25 cellular contexts compared by ENCODE assay signal in the genomic region with DNA sequence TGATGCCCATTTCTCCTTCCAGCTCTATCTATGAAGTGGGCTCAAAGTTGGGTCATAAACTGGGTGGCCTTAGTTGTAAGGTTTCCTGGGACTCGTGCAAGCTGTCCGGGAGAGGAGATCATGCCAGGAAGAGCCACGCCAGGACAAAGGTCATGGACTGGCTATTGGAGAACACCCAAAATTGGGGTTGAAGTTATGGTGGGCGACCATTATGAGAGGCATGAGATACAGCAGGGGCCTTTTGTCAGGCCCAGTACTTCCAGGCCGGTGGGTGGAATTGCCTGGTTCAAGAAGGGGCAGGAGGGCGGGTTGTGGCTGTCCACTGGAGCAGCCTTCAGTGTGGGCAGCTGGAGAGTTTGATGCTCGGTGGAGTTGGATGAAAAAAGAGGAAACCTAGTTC.
"Had no signal": no experiment of that assay in that cellular context is flagged by ENCODE, and none has a peak within 500 bp of the region (broad histone marks: within the 10 kb centered on the region; RNA-seq: fewer than 3 reads in every experiment).

No MANE protein-coding gene starts in this region.

- ATAC-seq: heart right ventricle; left cardiac atrium; left lung; naive thymus-derived CD4-positive, alpha-beta T cell; right cardiac atrium; stimulated activated effector memory CD8-positive, alpha-beta T cell treated with anti-CD3 and anti-CD28 coated beads, Interleukin-12 subunit alpha, Interleukin-12 subunit beta, amount 100 ng/mL, for 72 hours; stimulated activated naive CD8-positive, alpha-beta T cell treated with anti-CD3 and anti-CD28 coated beads, Interleukin-15, Interleukin-2, amounts not matched to agents 100 U/mL and 50 U/mL, for 24 hours; upper lobe of right lung had no signal

- H3K27ac ChIP-seq: dorsolateral prefrontal cortex, esophagus squamous epithelium, heart right ventricle, prostate gland, sigmoid colon, thoracic aorta, tibial nerve, vagina had no signal

- H3K4me3 ChIP-seq: dorsolateral prefrontal cortex, esophagus squamous epithelium, heart right ventricle, left lung, prostate gland, sigmoid colon, thoracic aorta, tibial nerve, upper lobe of right lung, vagina had no signal

- DNase-seq: dorsolateral prefrontal cortex; effector CD8-positive, alpha-beta T cell; erythroblast; esophagus squamous epithelium; foreskin melanocyte; glutamatergic neuron; heart right ventricle; hippocampal formation; left cardiac atrium; left lung; mammary epithelial cell; mesendoderm; midbrain; naive thymus-derived CD4-positive, alpha-beta T cell; right cardiac atrium; sigmoid colon; stimulated activated CD4-positive, alpha-beta T cell treated with anti-CD3 and anti-CD28 coated beads, Interleukin-2, amount 100 ng/mL, for 24 hours; stimulated activated CD4-positive, alpha-beta T cell treated with anti-CD3 and anti-CD28 coated beads, Interleukin-4, amount 100 ng/mL, for 24 hours; stimulated activated naive CD8-positive, alpha-beta T cell treated with anti-CD3 and anti-CD28 coated beads, Interleukin-15, Interleukin-2, amounts not matched to agents 100 U/mL and 50 U/mL, for 24 hours; upper lobe of right lung had no signal

- H3K9me3 ChIP-seq: esophagus squamous epithelium, heart right ventricle, left lung, prostate gland, sigmoid colon, thoracic aorta, tibial nerve, upper lobe of right lung, vagina had no signal

- H3K4me1 ChIP-seq: sigmoid colon, tibial nerve, upper lobe of right lung, vagina had no signal

- H3K27ac Mint-ChIP-seq: stimulated activated effector memory CD8-positive, alpha-beta T cell treated with anti-CD3 and anti-CD28 coated beads, Interleukin-12 subunit alpha, Interleukin-12 subunit beta, amount 100 ng/mL, for 72 hours had no signal

- H3K4me1 Mint-ChIP-seq: stimulated activated effector memory CD8-positive, alpha-beta T cell treated with anti-CD3 and anti-CD28 coated beads, Interleukin-12 subunit alpha, Interleukin-12 subunit beta, amount 100 ng/mL, for 72 hours had no signal

- H3K36me3 Mint-ChIP-seq: naive thymus-derived CD4-positive, alpha-beta T cell; stimulated activated effector memory CD8-positive, alpha-beta T cell treated with anti-CD3 and anti-CD28 coated beads, Interleukin-12 subunit alpha, Interleukin-12 subunit beta, amount 100 ng/mL, for 72 hours had no signal

- H3K27me3 ChIP-seq: dorsolateral prefrontal cortex, left lung, sigmoid colon, tibial nerve, upper lobe of right lung, vagina had no signal

- H3K36me3 ChIP-seq: esophagus squamous epithelium, heart right ventricle, left lung, prostate gland, sigmoid colon, thoracic aorta, tibial nerve, upper lobe of right lung, vagina had no signal

- H3K4me3 Mint-ChIP-seq: naive thymus-derived CD4-positive, alpha-beta T cell; stimulated activated effector memory CD8-positive, alpha-beta T cell treated with anti-CD3 and anti-CD28 coated beads, Interleukin-12 subunit alpha, Interleukin-12 subunit beta, amount 100 ng/mL, for 72 hours had no signal
